In the genomic region with DNA sequence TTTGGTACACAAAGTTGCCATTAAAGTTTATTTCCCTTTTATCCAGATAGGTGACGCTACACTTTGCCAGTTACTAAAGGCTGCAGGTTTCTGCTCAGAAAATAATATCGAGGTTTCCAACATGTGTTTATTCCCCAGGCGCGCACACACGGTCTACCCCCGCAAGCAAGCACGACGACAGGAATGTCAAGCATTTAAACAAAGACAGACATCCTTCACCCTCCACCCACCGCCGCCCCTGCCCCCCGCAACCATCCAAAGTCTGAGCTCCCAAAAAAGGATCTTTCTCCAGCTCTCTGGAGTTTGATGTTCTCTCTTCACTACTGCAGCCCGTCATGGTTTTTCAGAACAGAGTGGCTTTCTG, we compare ENCODE assay signal across 10 cellular contexts. TPM values are rescaled to one million over a fixed set of nuclear protein-coding genes. Genes with fewer than 3 reads are reported as not detected.
A peak's percentile ranks its signal among the peaks of the same experiment; 100 is the strongest.
DNase-seq lines count a peak whose midpoint lies in the region; ATAC-seq and TF ChIP-seq lines count a peak whose summit lies in the region.
"Had no signal": no experiment of that assay in that cellular context is flagged by ENCODE, and none has a peak within 500 bp of the region (broad histone marks: within the 10 kb centered on the region; RNA-seq: fewer than 3 reads in every experiment).

No MANE protein-coding gene starts in this region.

- H3K9me3 ChIP-seq in Caco-2 (no peaks in the 10 kb centered on the region), endodermal cell (ENCODE audit: control insufficient read depth, low read length) (no peaks in the 10 kb centered on the region), neuron (ENCODE audit: low read length) (peaks cover 11% of the 10 kb centered on the region)

- H3K27me3 ChIP-seq in Caco-2 (replicated peaks; ENCODE audit: control insufficient read depth, insufficient read depth, low read length) (no peaks in the 10 kb centered on the region), endodermal cell (ENCODE audit: control insufficient read depth, insufficient read depth, low read length, poor library complexity, severe bottlenecking) (no peaks in the 10 kb centered on the region), neuron (ENCODE audit: insufficient read depth, low read length) (no peaks in the 10 kb centered on the region)

- intact Hi-C loops in Caco-2 (cut with micrococcal nuclease; ENCODE audit: unreplicated experiment): loop anchor here (1.0 to 10.0 kb wide), 8 partner anchors 38 to 1396 kb away; no protein-coding TSS in a partner anchor

- no peak for ATAC-seq in GM21360 (IDR thresholded peaks at IDR 0.05; ENCODE audit: unreplicated experiment)

- peak overlapping the region; percentile 98 for H2AFZ ChIP-seq in neuron (ENCODE audit: low read depth, low read length)

- CTCF ChIA-PET in Caco-2 (lab: Charles Lee): interaction anchor here (0.6 kb wide), 2 partner anchors 195 to 370 kb away, joined by 3 to 4 read pairs; no protein-coding TSS in a partner anchor

- H3K4me1 Mint-ChIP-seq in Caco-2 (ENCODE audit: low read depth, unreplicated experiment) (no peaks in the 10 kb centered on the region), endodermal cell (peaks cover 20% of the 10 kb centered on the region)

- H3K4me1 ChIP-seq in Caco-2 (peaks cover 6% of the 10 kb centered on the region; the same call in 1 of the 2 replicates), endodermal cell (ENCODE audit: control insufficient read depth, insufficient read depth, low read length) (peaks cover 3% of the 10 kb centered on the region), neuron (ENCODE audit: insufficient read depth, low read length) (no peaks in the 10 kb centered on the region)

- no peaks in the 10 kb centered on the region for H3K9me3 Mint-ChIP-seq in Caco-2 (ENCODE audit: unreplicated experiment)
- no peaks in the 10 kb centered on the region for H3K9me3 Mint-ChIP-seq in endodermal cell
- H3K9me3 Mint-ChIP-seq: memory B cell had no signal

- TF ChIP-seq CTCF in Caco-2 (IDR thresholded peaks at IDR 0.05; ENCODE audit: insufficient read depth in 1 of 2, low read depth in 1 of 2, low read length in 1 of 2, severe bottlenecking in 1 of 2, unreplicated experiment in 1 of 2) (no peak), endodermal cell (conservative IDR thresholded peaks at IDR 0.05) (no peak)

- H3K4me3 Mint-ChIP-seq in Caco-2 (ENCODE audit: unreplicated experiment) (peak overlapping the region; percentile 87), endodermal cell (peak overlapping the region; percentile 94)
- H3K4me3 Mint-ChIP-seq: memory B cell had no signal

- peak overlapping the region; percentile 66 for H3K9ac ChIP-seq in endodermal cell (ENCODE audit: extremely low read depth, low read length, poor library complexity, severe bottlenecking)

- H3K27ac Mint-ChIP-seq in Caco-2 (ENCODE audit: unreplicated experiment): peak overlapping the region; percentile 85
- peak overlapping the region; percentile 92 for H3K27ac Mint-ChIP-seq in endodermal cell
- H3K27ac Mint-ChIP-seq: IgD-negative memory B cell, memory B cell had no signal

- H3K36me3 ChIP-seq in Caco-2 (ENCODE audit: control insufficient read depth, insufficient read depth, low read length): no peaks in the 10 kb centered on the region
- H3K36me3 ChIP-seq in endodermal cell (ENCODE audit: control insufficient read depth, insufficient read depth, low read length): peaks cover 7% of the 10 kb centered on the region
- no peaks in the 10 kb centered on the region for H3K36me3 ChIP-seq in neuron (ENCODE audit: insufficient read depth, low read length)

- POLR2A ChIA-PET in Caco-2 (lab: Charles Lee): interaction anchor here (0.6 to 1.4 kb wide), 6 partner anchors 10 to 955 kb away, joined by 3 to 7 read pairs (median 3); no protein-coding TSS in a partner anchor

- TSS peak; percentile 77 for BruUV-seq in Caco-2 (replicated peaks; lab: Mats Ljungman, UMichigan)

- H3K27me3 Mint-ChIP-seq in Caco-2 (ENCODE audit: insufficient read depth, unreplicated experiment) (no peaks in the 10 kb centered on the region), endodermal cell (ENCODE audit: insufficient read depth) (peaks cover 41% of the 10 kb centered on the region)

- H3K36me3 Mint-ChIP-seq in Caco-2 (ENCODE audit: insufficient read depth, unreplicated experiment) (peaks cover 48% of the 10 kb centered on the region), endodermal cell (ENCODE audit: low read depth) (peaks cover 17% of the 10 kb centered on the region)
- H3K36me3 Mint-ChIP-seq: IgD-negative memory B cell, memory B cell had no signal

- 0 to 14% methylated on average over 1 to 12 of the region's 12 CpGs for WGBS in endodermal cell (ENCODE audit: insufficient coverage in 1 of 2, insufficient read length in 1 of 2), 2 experiments

- DNase-seq in Caco-2: peak in 1 of 2 experiments; percentile 17
- peak; percentile 57 for DNase-seq in NCI-H146 (lab: John Stamatoyannopoulos, UW)
- no peak for DNase-seq in endodermal cell
- no peak for DNase-seq in NOMO-1 treated with DMSO at 0.1 percent for 48 hours (lab: John Stamatoyannopoulos, UW; ENCODE audit: unreplicated experiment)
- DNase-seq in NCI-H526 treated with DMSO at 0.1 percent for 48 hours (lab: John Stamatoyannopoulos, UW): no peak
- no peak for DNase-seq in mucosa of gallbladder (ENCODE audit: low spot score)

- H3K4me3 ChIP-seq in Caco-2 (ENCODE audit: low read depth, low read length) (peak overlapping the region; percentile 58), endodermal cell (ENCODE audit: low read length) (peak overlapping the region; percentile 96), neuron (ENCODE audit: low read length) (peak overlapping the region; percentile 69)

- peak overlapping the region; percentile 89 for H3K27ac ChIP-seq in endodermal cell (ENCODE audit: low read depth, low read length)

RNA-seq across cellular contexts. Expression of gene PCDH7, which starts 1.3 kb away (rescaled TPM):
- 16.3 and 19.1 TPM in 2 replicates for total RNA-seq in Caco-2 (2022)
- 100 to 1,000 TPM in 1 of 2 donors, 10 to 100 TPM in 1; 90.8 to 102 TPM for total RNA-seq in endodermal cell
- 20.2 TPM for polyA plus RNA-seq in endodermal cell (2013, experiment 1 of 2)
- 25.7 TPM for polyA plus RNA-seq in endodermal cell (2013, experiment 2 of 2)
- total RNA-seq in mucosa of gallbladder: 42.8 TPM
- polyA plus RNA-seq: IgD-negative memory B cell had no signal
